14 cellular contexts compared by ENCODE assay signal in genomic region chr5:67235399-67236110, GRCh38. TPM values are rescaled to one million over a fixed set of nuclear protein-coding genes. Genes with fewer than 3 reads are reported as not detected.
DNase-seq lines count a peak whose midpoint lies in the region; ATAC-seq and TF ChIP-seq lines count a peak whose summit lies in the region.
"Had no signal": no experiment of that assay in that cellular context is flagged by ENCODE, and none has a peak within 500 bp of the region (broad histone marks: within the 10 kb centered on the region; RNA-seq: fewer than 3 reads in every experiment).

No MANE protein-coding gene starts in this region.

- no peaks in the 10 kb centered on the region for H3K36me3 Mint-ChIP-seq in progenitor cell of endocrine pancreas (ENCODE audit: insufficient read depth)
- H3K36me3 Mint-ChIP-seq in neural progenitor cell = no peaks in the 10 kb centered on the region
- no peaks in the 10 kb centered on the region for H3K36me3 Mint-ChIP-seq in stimulated activated naive B cell treated with anti-CD40 and anti-IgM and Interleukin-4, amounts not matched to agents 10 μg/mL and 1 μg/mL and 100 μg/mL, for 72 hours
- H3K36me3 Mint-ChIP-seq: activated CD4-positive, alpha-beta memory T cell treated with anti-CD3 and anti-CD28 coated beads for 36 hours had no signal

- peak overlapping the region; percentile 61 for H3K27ac ChIP-seq in A673 (ENCODE audit: low read depth, low read length, poor library complexity, severe bottlenecking)
- no peak overlapping the region for H3K27ac ChIP-seq in PC-3 (ENCODE audit: low read length)
- H3K27ac ChIP-seq in neural progenitor cell = no peak overlapping the region

- peaks cover 4% of the 10 kb centered on the region for H3K9me3 Mint-ChIP-seq in progenitor cell of endocrine pancreas (ENCODE audit: low read depth)
- H3K9me3 Mint-ChIP-seq in neural progenitor cell = peaks cover 2% of the 10 kb centered on the region
- H3K9me3 Mint-ChIP-seq in stimulated activated naive B cell treated with anti-CD40 and anti-IgM and Interleukin-4, amounts not matched to agents 10 μg/mL and 1 μg/mL and 100 μg/mL, for 72 hours = no peaks in the 10 kb centered on the region
- H3K9me3 Mint-ChIP-seq: activated CD4-positive, alpha-beta memory T cell treated with anti-CD3 and anti-CD28 coated beads for 36 hours; activated naive CD8-positive, alpha-beta T cell treated with anti-CD3 and anti-CD28 coated beads, Interleukin-2, amount 50 U/mL, for 24 hours; CD8-positive, alpha-beta memory T cell had no signal

- intact Hi-C loops in A673 (cut with micrococcal nuclease; ENCODE audit: unreplicated experiment) = no loop called here
- intact Hi-C loops in PC-3 (cut with micrococcal nuclease) = no loop called here

- DNase-seq in A673 (ENCODE audit: low spot score) = no peak
- no peak for DNase-seq in PC-3
- DNase-seq in kidney tubule cell (ENCODE audit: low spot score) = peak; percentile 58
- DNase-seq in progenitor cell of endocrine pancreas (ENCODE audit: low spot score, unreplicated experiment) = no peak
- DNase-seq in anterior cingulate cortex (lab: John Stamatoyannopoulos, UW) = no peak
- DNase-seq in GM19240 (ENCODE audit: insufficient read length, low spot score) = no peak
- no peak for DNase-seq in neural progenitor cell (ENCODE audit: low spot score)
- no peak for DNase-seq in stimulated activated naive B cell treated with anti-CD40 and anti-IgM and Interleukin-4, amounts not matched to agents 10 μg/mL and 1 μg/mL and 100 μg/mL, for 72 hours
- DNase-seq: activated CD4-positive, alpha-beta memory T cell treated with anti-CD3 and anti-CD28 coated beads for 36 hours; activated naive CD8-positive, alpha-beta T cell treated with anti-CD3 and anti-CD28 coated beads, Interleukin-2, amount 50 U/mL, for 24 hours; CD8-positive, alpha-beta memory T cell; naive thymus-derived CD4-positive, alpha-beta T cell; NCI-H345; stimulated activated naive CD8-positive, alpha-beta T cell treated with anti-CD3 and anti-CD28 coated beads, Interleukin-15, Interleukin-2, amounts not matched to agents 100 U/mL and 50 U/mL, for 24 hours had no signal

- peaks cover 44% of the 10 kb centered on the region for H3K4me1 Mint-ChIP-seq in progenitor cell of endocrine pancreas (ENCODE audit: low read depth)
- peaks cover 48% of the 10 kb centered on the region for H3K4me1 Mint-ChIP-seq in neural progenitor cell
- peaks cover 6 to 9% of the 10 kb centered on the region in 2 donors for H3K4me1 Mint-ChIP-seq in stimulated activated naive B cell treated with anti-CD40 and anti-IgM and Interleukin-4, amounts not matched to agents 10 μg/mL and 1 μg/mL and 100 μg/mL, for 72 hours
- H3K4me1 Mint-ChIP-seq: CD8-positive, alpha-beta memory T cell had no signal

- H3K27me3 Mint-ChIP-seq in progenitor cell of endocrine pancreas (no peaks in the 10 kb centered on the region), neural progenitor cell (ENCODE audit: insufficient read depth, low read depth) (no peaks in the 10 kb centered on the region)
- H3K27me3 Mint-ChIP-seq in stimulated activated naive B cell treated with anti-CD40 and anti-IgM and Interleukin-4, amounts not matched to agents 10 μg/mL and 1 μg/mL and 100 μg/mL, for 72 hours = no peaks in the 10 kb centered on the region
- H3K27me3 Mint-ChIP-seq: activated naive CD8-positive, alpha-beta T cell treated with anti-CD3 and anti-CD28 coated beads, Interleukin-2, amount 50 U/mL, for 24 hours had no signal

- no peak overlapping the region for H3K4me2 ChIP-seq in PC-3 (ENCODE audit: low read length)
- H3K4me2 ChIP-seq in neural progenitor cell = no peak overlapping the region

- H3K4me3 ChIP-seq in A673 (ENCODE audit: low read depth, low read length, poor library complexity, severe bottlenecking) (no peak overlapping the region), PC-3 (ENCODE audit: low read length) (no peak overlapping the region), neural progenitor cell (no peak overlapping the region)

- H3K4me1 ChIP-seq in A673 (ENCODE audit: insufficient read depth, low read length, poor library complexity, severe bottlenecking) (peaks cover 63% of the 10 kb centered on the region), PC-3 (ENCODE audit: insufficient read depth, low read length) (peaks cover 24% of the 10 kb centered on the region), neural progenitor cell (no peaks in the 10 kb centered on the region)

- H3K9me2 ChIP-seq in PC-3 (replicated peaks; ENCODE audit: low read length) = no peaks in the 10 kb centered on the region

- peak overlapping the region; percentile 61; the same call in 1 of the 2 replicates for H2AFZ ChIP-seq in PC-3 (ENCODE audit: low read length)
- no peak overlapping the region for H2AFZ ChIP-seq in neural progenitor cell (replicated peaks)

- H3K27me3 ChIP-seq in A673 (replicated peaks; ENCODE audit: insufficient read depth, low read depth, low read length, poor library complexity) (no peaks in the 10 kb centered on the region), PC-3 (ENCODE audit: low read length) (no peaks in the 10 kb centered on the region), neural progenitor cell (no peaks in the 10 kb centered on the region)

- H3K79me2 ChIP-seq in PC-3 (ENCODE audit: low read length) (no peaks in the 10 kb centered on the region), neural progenitor cell (ENCODE audit: low read depth) (no peaks in the 10 kb centered on the region)

- H3K36me3 ChIP-seq in A673 (ENCODE audit: insufficient read depth, low read length, poor library complexity, severe bottlenecking) (no peaks in the 10 kb centered on the region), PC-3 (ENCODE audit: low read depth, low read length) (no peaks in the 10 kb centered on the region), neural progenitor cell (no peaks in the 10 kb centered on the region)

- no peak for ATAC-seq in PC-3
- ATAC-seq in stimulated activated naive B cell treated with anti-CD40 and anti-IgM and Interleukin-4, amounts not matched to agents 10 μg/mL and 1 μg/mL and 100 μg/mL, for 72 hours (replicated peaks) = no peak
- ATAC-seq: activated naive CD8-positive, alpha-beta T cell treated with anti-CD3 and anti-CD28 coated beads, Interleukin-2, amount 50 U/mL, for 24 hours; naive thymus-derived CD4-positive, alpha-beta T cell; stimulated activated naive CD8-positive, alpha-beta T cell treated with anti-CD3 and anti-CD28 coated beads, Interleukin-15, Interleukin-2, amounts not matched to agents 100 U/mL and 50 U/mL, for 24 hours had no signal

- H3K4me3 Mint-ChIP-seq in progenitor cell of endocrine pancreas (ENCODE audit: low read depth) (no peak overlapping the region), neural progenitor cell (no peak overlapping the region)
- no peak overlapping the region for H3K4me3 Mint-ChIP-seq in stimulated activated naive B cell treated with anti-CD40 and anti-IgM and Interleukin-4, amounts not matched to agents 10 μg/mL and 1 μg/mL and 100 μg/mL, for 72 hours
- H3K4me3 Mint-ChIP-seq: activated CD4-positive, alpha-beta memory T cell treated with anti-CD3 and anti-CD28 coated beads for 36 hours; activated naive CD8-positive, alpha-beta T cell treated with anti-CD3 and anti-CD28 coated beads, Interleukin-2, amount 50 U/mL, for 24 hours; CD8-positive, alpha-beta memory T cell; naive thymus-derived CD4-positive, alpha-beta T cell had no signal

- H3F3A ChIP-seq in PC-3 (ENCODE audit: low read length, unreplicated experiment) (no peaks in the 10 kb centered on the region), neural progenitor cell (ENCODE audit: low read depth) (no peaks in the 10 kb centered on the region)

- H3K9me3 ChIP-seq in A673 (ENCODE audit: low read depth, low read length, poor library complexity, severe bottlenecking) (no peaks in the 10 kb centered on the region), PC-3 (ENCODE audit: low read length) (no peaks in the 10 kb centered on the region), neural progenitor cell (ENCODE audit: low read depth) (no peaks in the 10 kb centered on the region)

- no peaks in the 10 kb centered on the region for H4K20me1 ChIP-seq in PC-3 (ENCODE audit: low read length)
- no peaks in the 10 kb centered on the region for H4K20me1 ChIP-seq in neural progenitor cell (ENCODE audit: low read depth)

- TF ChIP-seq CTCF in A673 (conservative IDR thresholded peaks at IDR 0.05; ENCODE audit: low read depth, low read length) = no peak
- no peak for TF ChIP-seq CTCF in PC-3 (conservative IDR thresholded peaks at IDR 0.05; ENCODE audit: low read depth, low read length)
- TF ChIP-seq CTCF in progenitor cell of endocrine pancreas (IDR thresholded peaks at IDR 0.05; ENCODE audit: unreplicated experiment) = no peak
- no peak for TF ChIP-seq CTCF in neural progenitor cell (IDR thresholded peaks at IDR 0.05)

- H3K27ac Mint-ChIP-seq in progenitor cell of endocrine pancreas (peak overlapping the region; percentile 93), neural progenitor cell (no peak overlapping the region)
- no peak overlapping the region for H3K27ac Mint-ChIP-seq in stimulated activated naive B cell treated with anti-CD40 and anti-IgM and Interleukin-4, amounts not matched to agents 10 μg/mL and 1 μg/mL and 100 μg/mL, for 72 hours
- H3K27ac Mint-ChIP-seq: activated CD4-positive, alpha-beta memory T cell treated with anti-CD3 and anti-CD28 coated beads for 36 hours; activated naive CD8-positive, alpha-beta T cell treated with anti-CD3 and anti-CD28 coated beads, Interleukin-2, amount 50 U/mL, for 24 hours had no signal

- POLR2A ChIA-PET in A673 (lab: Charles Lee; ENCODE audit: low non-redundant PET) = no interaction called here
- POLR2A ChIA-PET in PC-3 (lab: Charles Lee; ENCODE audit: unreplicated experiment) = no interaction called here

- H3K9ac ChIP-seq in PC-3 (ENCODE audit: low read length) (no peak overlapping the region), neural progenitor cell (no peak overlapping the region)

- CTCF ChIA-PET in A673 (lab: Charles Lee) = no interaction called here
- CTCF ChIA-PET in PC-3 (lab: Charles Lee) = no interaction called here

- BruUV-seq in A673 (replicated peaks; lab: Mats Ljungman, UMichigan) (no TSS peak), PC-3 (replicated peaks; lab: Mats Ljungman, UMichigan) (no TSS peak)

RNA-seq across cellular contexts. Expression of gene CD180, which starts 39.0 kb away (rescaled TPM):
- total RNA-seq in A673 (2021) (0.24 TPM in 1 of 2 replicates, not detected in the other), PC-3 (2014; rRNA removed) (not detected in 2 replicates), progenitor cell of endocrine pancreas (not detected in 2 replicates), neural progenitor cell (ENCODE audit: low replicate concordance) (not detected in 2 replicates)
